In genomic region chr3:80018375-80018774, GRCh38 we compare ENCODE assay signal across 3 cellular contexts.
TF ChIP-seq lines count a peak whose summit lies in the region.

No MANE protein-coding gene starts in this region.

TF ChIP-seq in SK-N-SH treated with all-trans-retinoic acid at 6 μM for 48 hours, 23 proteins besides CTCF, POLR2A, EP300 and RAD21 (continued from another document):
- TF ChIP-seq ISL1 (CRISPR knock-in tag; IDR thresholded peaks at IDR 0.05) (peak; percentile 49), CREB5 (CRISPR knock-in tag; IDR thresholded peaks at IDR 0.05; ENCODE audit: low read depth) (no peak)
- TF ChIP-seq, protein P1, sequence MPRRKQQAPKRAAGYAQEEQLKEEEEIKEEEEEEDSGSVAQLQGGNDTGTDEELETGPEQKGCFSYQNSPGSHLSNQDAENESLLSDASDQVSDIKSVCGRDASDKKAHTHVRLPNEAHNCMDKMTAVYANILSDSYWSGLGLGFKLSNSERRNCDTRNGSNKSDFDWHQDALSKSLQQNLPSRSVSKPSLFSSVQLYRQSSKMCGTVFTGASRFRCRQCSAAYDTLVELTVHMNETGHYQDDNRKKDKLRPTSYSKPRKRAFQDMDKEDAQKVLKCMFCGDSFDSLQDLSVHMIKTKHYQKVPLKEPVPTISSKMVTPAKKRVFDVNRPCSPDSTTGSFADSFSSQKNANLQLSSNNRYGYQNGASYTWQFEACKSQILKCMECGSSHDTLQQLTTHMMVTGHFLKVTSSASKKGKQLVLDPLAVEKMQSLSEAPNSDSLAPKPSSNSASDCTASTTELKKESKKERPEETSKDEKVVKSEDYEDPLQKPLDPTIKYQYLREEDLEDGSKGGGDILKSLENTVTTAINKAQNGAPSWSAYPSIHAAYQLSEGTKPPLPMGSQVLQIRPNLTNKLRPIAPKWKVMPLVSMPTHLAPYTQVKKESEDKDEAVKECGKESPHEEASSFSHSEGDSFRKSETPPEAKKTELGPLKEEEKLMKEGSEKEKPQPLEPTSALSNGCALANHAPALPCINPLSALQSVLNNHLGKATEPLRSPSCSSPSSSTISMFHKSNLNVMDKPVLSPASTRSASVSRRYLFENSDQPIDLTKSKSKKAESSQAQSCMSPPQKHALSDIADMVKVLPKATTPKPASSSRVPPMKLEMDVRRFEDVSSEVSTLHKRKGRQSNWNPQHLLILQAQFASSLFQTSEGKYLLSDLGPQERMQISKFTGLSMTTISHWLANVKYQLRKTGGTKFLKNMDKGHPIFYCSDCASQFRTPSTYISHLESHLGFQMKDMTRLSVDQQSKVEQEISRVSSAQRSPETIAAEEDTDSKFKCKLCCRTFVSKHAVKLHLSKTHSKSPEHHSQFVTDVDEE (CRISPR knock-in tag; IDR thresholded peaks at IDR 0.05) = no peak

TF ChIP-seq in SK-N-SH, 30 proteins besides CTCF, POLR2A, EP300 and RAD21 (continued from another document):
- TF ChIP-seq MAX (IDR thresholded peaks at IDR 0.05; ENCODE audit: low read depth) = no peak
- TF ChIP-seq, protein P2, sequence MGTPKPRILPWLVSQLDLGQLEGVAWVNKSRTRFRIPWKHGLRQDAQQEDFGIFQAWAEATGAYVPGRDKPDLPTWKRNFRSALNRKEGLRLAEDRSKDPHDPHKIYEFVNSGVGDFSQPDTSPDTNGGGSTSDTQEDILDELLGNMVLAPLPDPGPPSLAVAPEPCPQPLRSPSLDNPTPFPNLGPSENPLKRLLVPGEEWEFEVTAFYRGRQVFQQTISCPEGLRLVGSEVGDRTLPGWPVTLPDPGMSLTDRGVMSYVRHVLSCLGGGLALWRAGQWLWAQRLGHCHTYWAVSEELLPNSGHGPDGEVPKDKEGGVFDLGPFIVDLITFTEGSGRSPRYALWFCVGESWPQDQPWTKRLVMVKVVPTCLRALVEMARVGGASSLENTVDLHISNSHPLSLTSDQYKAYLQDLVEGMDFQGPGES (IDR thresholded peaks at IDR 0.05; ENCODE audit: low read depth, low read length) = no peak
- no peak for TF ChIP-seq TAF1 (IDR thresholded peaks at IDR 0.05; ENCODE audit: borderline replicate concordance, low read depth, low read length)
- TF ChIP-seq TCF12 (IDR thresholded peaks at IDR 0.05) = no peak
- TF ChIP-seq SMC3 (IDR thresholded peaks at IDR 0.05; ENCODE audit: low read depth, low read length) = no peak

TF ChIP-seq in endothelial cell of umbilical vein, 7 proteins besides CTCF, POLR2A, EP300 and RAD21 (continued from another document):
- TF ChIP-seq JUN (IDR thresholded peaks at IDR 0.05; ENCODE audit: borderline replicate concordance, insufficient read depth, insufficient read length, low read depth) (peak; percentile 35), MYC (IDR thresholded peaks at IDR 0.05; ENCODE audit: low read depth, low read length) (no peak), GATA2 (IDR thresholded peaks at IDR 0.05; ENCODE audit: insufficient read depth, insufficient read length, low read depth, low read length) (peak; percentile 72), POLR2AphosphoS5 (IDR thresholded peaks at IDR 0.05; ENCODE audit: insufficient read depth, low read depth, low read length) (no peak), EZH2 (IDR thresholded peaks at IDR 0.05; ENCODE audit: borderline replicate concordance, low read depth, low read length, severe bottlenecking) (no peak), FOS (IDR thresholded peaks at IDR 0.05; ENCODE audit: borderline replicate concordance, insufficient read depth, low read length) (peak; percentile 64)
